ENCODE assay signal across 37 cellular contexts in genomic region chr17:74836191-74836590, GRCh38. TPM values are rescaled to one million over a fixed set of nuclear protein-coding genes. Genes with fewer than 3 reads are reported as not detected.
"Had no signal": no experiment of that assay in that cellular context is flagged by ENCODE, and none has a peak within 500 bp of the region (broad histone marks: within the 10 kb centered on the region; RNA-seq: fewer than 3 reads in every experiment).

No MANE protein-coding gene starts in this region.

- H3K4me3 Mint-ChIP-seq: activated B cell treated with CpG ODN at 0.5 μM for 24 hours; activated CD4-positive, alpha-beta memory T cell treated with anti-CD3 and anti-CD28 coated beads for 36 hours; activated CD8-positive, alpha-beta T cell treated with anti-CD3 and anti-CD28 coated beads for 36 hours; activated naive CD4-positive, alpha-beta T cell treated with anti-CD3 and anti-CD28 coated beads for 36 hours; activated naive CD8-positive, alpha-beta T cell treated with anti-CD3 and anti-CD28 coated beads for 36 hours; activated T-cell treated with anti-CD3 and anti-CD28 coated beads, Interleukin-2, amount 50 U/mL, for 4 hours; activated T-cell treated with anti-CD3 and anti-CD28 coated beads, Interleukin-2, amount 50 U/mL, for 72 hours; activated T-helper 1 cell treated with anti-CD3 and anti-CD28 coated beads, Interleukin-12 subunit alpha, Interleukin-12 subunit beta, Interleukin-2, Interleukin-4 antibody, amounts not matched to agents 30 ng/mL and 10 ng/mL and 1 ng/mL, durations not matched to agents 14 hours and 24 hours and 36 hours; activated T-helper 17 cell treated with anti-CD3 and anti-CD28 coated beads, Interleukin-2, amount 50 U/mL, for 72 hours; T-helper 1 cell treated with Interleukin-12 subunit alpha and Interleukin-12 subunit beta and Interleukin-4 antibody, amounts not matched to agents 30 μg/mL and 1 μg/mL, for 36 hours; T-helper 2 cell treated with Interferon-gamma antibody and Interleukin-4, amounts not matched to agents 5 μg/mL and 100 μg/mL, for 36 hours had no signal

- H3K27ac ChIP-seq: adrenal gland, body of pancreas, brain microvascular endothelial cell, breast epithelium, VCaP had no signal

- H3K4me3 ChIP-seq: adrenal gland, body of pancreas, breast epithelium had no signal

- H3K4me1 ChIP-seq: body of pancreas had no signal

- H3K9me3 Mint-ChIP-seq: activated B cell treated with CpG ODN at 0.5 μM for 24 hours; activated CD4-positive, alpha-beta memory T cell treated with anti-CD3 and anti-CD28 coated beads for 36 hours; activated CD8-positive, alpha-beta T cell treated with anti-CD3 and anti-CD28 coated beads for 36 hours; activated naive CD4-positive, alpha-beta T cell treated with anti-CD3 and anti-CD28 coated beads for 36 hours; activated naive CD4-positive, alpha-beta T cell treated with anti-CD3 and anti-CD28 coated beads, Interleukin-2, amount 50 U/mL, for 72 hours; activated naive CD8-positive, alpha-beta T cell treated with anti-CD3 and anti-CD28 coated beads for 36 hours; activated T-cell treated with anti-CD3 and anti-CD28 coated beads, Interleukin-2, amount 50 U/mL, for 4 hours; activated T-cell treated with anti-CD3 and anti-CD28 coated beads, Interleukin-2, amount 50 U/mL, for 72 hours; activated T-helper 1 cell treated with anti-CD3 and anti-CD28 coated beads, Interleukin-12 subunit alpha, Interleukin-12 subunit beta, Interleukin-2, Interleukin-4 antibody, amounts not matched to agents 30 ng/mL and 10 ng/mL and 1 ng/mL, durations not matched to agents 14 hours and 24 hours and 36 hours; activated T-helper 17 cell treated with anti-CD3 and anti-CD28 coated beads, Interleukin-2, amount 50 U/mL, for 72 hours; T-cell; T-helper 1 cell treated with Interleukin-12 subunit alpha and Interleukin-12 subunit beta and Interleukin-4 antibody, amounts not matched to agents 30 μg/mL and 1 μg/mL, for 36 hours; T-helper 2 cell treated with Interferon-gamma antibody and Interleukin-4, amounts not matched to agents 5 μg/mL and 100 μg/mL, for 36 hours had no signal

- H3K27me3 Mint-ChIP-seq: activated B cell treated with CpG ODN at 0.5 μM for 24 hours; activated naive CD8-positive, alpha-beta T cell treated with anti-CD3 and anti-CD28 coated beads for 36 hours; activated T-helper 17 cell treated with anti-CD3 and anti-CD28 coated beads, Interleukin-2, amount 50 U/mL, for 72 hours had no signal

- H3K36me3 Mint-ChIP-seq: activated naive CD4-positive, alpha-beta T cell treated with anti-CD3 and anti-CD28 coated beads, Interleukin-2, amount 50 U/mL, for 72 hours had no signal

- DNase-seq: activated B cell treated with CpG ODN at 0.5 μM for 24 hours; activated CD4-positive, alpha-beta memory T cell treated with anti-CD3 and anti-CD28 coated beads for 36 hours; activated CD4-positive, alpha-beta T cell treated with anti-CD3 and anti-CD28 coated beads for 4 hours; activated CD4-positive, alpha-beta T cell treated with anti-CD3 and anti-CD28 coated beads, Interleukin-2, amount 50 U/mL, for 1 hour; activated CD4-positive, alpha-beta T cell treated with anti-CD3 and anti-CD28 coated beads, Interleukin-2, amount 50 U/mL, for 4 hours; activated CD4-positive, CD25-positive, alpha-beta regulatory T cell treated with anti-CD3 and anti-CD28 coated beads, Interleukin-2, amount 50 U/mL, for 72 hours; activated CD8-positive, alpha-beta memory T cell treated with anti-CD3 and anti-CD28 coated beads, Interleukin-2, amount 50 U/mL, for 4 hours; activated CD8-positive, alpha-beta T cell treated with anti-CD3 and anti-CD28 coated beads for 36 hours; activated effector memory CD4-positive, alpha-beta T cell treated with anti-CD3 and anti-CD28 coated beads, Interleukin-2, amount 50 U/mL, for 16 hours; activated gamma-delta T cell treated with Interleukin-2 at 50 U/mL for 16 hours; activated naive CD4-positive, alpha-beta T cell; activated naive CD4-positive, alpha-beta T cell treated with anti-CD3 and anti-CD28 coated beads for 36 hours; activated naive CD4-positive, alpha-beta T cell treated with anti-CD3 and anti-CD28 coated beads, Interleukin-2, amount 50 U/mL, for 16 hours; activated naive CD8-positive, alpha-beta T cell treated with anti-CD3 and anti-CD28 coated beads for 36 hours; activated T-cell treated with anti-CD3 and anti-CD28 coated beads for 4 hours; activated T-cell treated with anti-CD3 and anti-CD28 coated beads, Interleukin-2, amount 50 U/mL, for 1 hour; activated T-cell treated with anti-CD3 and anti-CD28 coated beads, Interleukin-2, amount 50 U/mL, for 4 hours; activated T-cell treated with anti-CD3 and anti-CD28 coated beads, Interleukin-2, amount 50 U/mL, for 72 hours; adrenal gland; amniotic stem cell; body of pancreas; brain microvascular endothelial cell; central memory CD4-positive, alpha-beta T cell; T-cell; T-helper 2 cell; T-helper 9 cell had no signal

- H3K9me3 ChIP-seq: adrenal gland, body of pancreas, breast epithelium had no signal

- H3K27me3 ChIP-seq: adrenal gland, body of pancreas, brain microvascular endothelial cell, breast epithelium had no signal

- H3K27ac Mint-ChIP-seq: activated B cell treated with CpG ODN at 0.5 μM for 24 hours; activated CD4-positive, alpha-beta memory T cell treated with anti-CD3 and anti-CD28 coated beads for 36 hours; activated CD8-positive, alpha-beta T cell treated with anti-CD3 and anti-CD28 coated beads for 36 hours; activated naive CD4-positive, alpha-beta T cell treated with anti-CD3 and anti-CD28 coated beads for 36 hours; activated naive CD4-positive, alpha-beta T cell treated with anti-CD3 and anti-CD28 coated beads, Interleukin-2, amount 50 U/mL, for 72 hours; activated naive CD8-positive, alpha-beta T cell treated with anti-CD3 and anti-CD28 coated beads for 36 hours; activated T-cell treated with anti-CD3 and anti-CD28 coated beads, Interleukin-2, amount 50 U/mL, for 72 hours; activated T-helper 1 cell treated with anti-CD3 and anti-CD28 coated beads, Interleukin-12 subunit alpha, Interleukin-12 subunit beta, Interleukin-2, Interleukin-4 antibody, amounts not matched to agents 30 ng/mL and 10 ng/mL and 1 ng/mL, durations not matched to agents 14 hours and 24 hours and 36 hours; activated T-helper 17 cell treated with anti-CD3 and anti-CD28 coated beads, Interleukin-2, amount 50 U/mL, for 72 hours; T-cell; T-helper 1 cell treated with Interleukin-12 subunit alpha and Interleukin-12 subunit beta and Interleukin-4 antibody, amounts not matched to agents 30 μg/mL and 1 μg/mL, for 36 hours; T-helper 2 cell treated with Interferon-gamma antibody and Interleukin-4, amounts not matched to agents 5 μg/mL and 100 μg/mL, for 36 hours had no signal

- H3K36me3 ChIP-seq: breast epithelium had no signal

RNA-seq across cellular contexts. Expression of gene GRIN2C, which starts 23.5 kb away (rescaled TPM):
- total RNA-seq: activated B cell treated with CpG ODN at 0.5 μM for 24 hours; activated CD4-positive, alpha-beta memory T cell treated with anti-CD3 and anti-CD28 coated beads for 36 hours; activated CD8-positive, alpha-beta memory T cell treated with anti-CD3 and anti-CD28 coated beads for 36 hours; activated CD8-positive, alpha-beta T cell treated with anti-CD3 and anti-CD28 coated beads for 36 hours; activated naive CD8-positive, alpha-beta T cell treated with anti-CD3 and anti-CD28 coated beads for 36 hours; body of pancreas; T-cell had no signal

RNA-seq across cellular contexts. Expression of gene FADS6, which starts 57.2 kb away (rescaled TPM):
- total RNA-seq: activated B cell treated with CpG ODN at 0.5 μM for 24 hours; activated CD4-positive, alpha-beta memory T cell treated with anti-CD3 and anti-CD28 coated beads for 36 hours; activated CD8-positive, alpha-beta memory T cell treated with anti-CD3 and anti-CD28 coated beads for 36 hours; activated CD8-positive, alpha-beta T cell treated with anti-CD3 and anti-CD28 coated beads for 36 hours; activated naive CD4-positive, alpha-beta T cell treated with anti-CD3 and anti-CD28 coated beads for 36 hours; activated naive CD4-positive, alpha-beta T cell treated with anti-CD3 and anti-CD28 coated beads, Interleukin-2, amount 50 U/mL, for 72 hours; activated naive CD8-positive, alpha-beta T cell treated with anti-CD3 and anti-CD28 coated beads for 36 hours; activated T-cell treated with anti-CD3 and anti-CD28 coated beads, Interleukin-2, amount 50 U/mL, for 4 hours; activated T-cell treated with anti-CD3 and anti-CD28 coated beads, Interleukin-2, amount 50 U/mL, for 72 hours; activated T-helper 1 cell treated with anti-CD3 and anti-CD28 coated beads, Interleukin-12 subunit alpha, Interleukin-12 subunit beta, Interleukin-2, Interleukin-4 antibody, amounts not matched to agents 30 ng/mL and 10 ng/mL and 1 ng/mL, durations not matched to agents 14 hours and 24 hours and 36 hours; activated T-helper 17 cell treated with anti-CD3 and anti-CD28 coated beads, Interleukin-2, amount 50 U/mL, for 72 hours; aorta; astrocyte; body of pancreas; cardiac septum; T-cell had no signal
